ENCODE assay signal across 18 cellular contexts in genomic region chr1:85375422-85375934, GRCh38.
"Had no signal": no experiment of that assay in that cellular context is flagged by ENCODE, and none has a peak within 500 bp of the region (broad histone marks: within the 10 kb centered on the region; RNA-seq: fewer than 3 reads in every experiment).

No MANE protein-coding gene starts in this region.

- H3K4me1 Mint-ChIP-seq: naive thymus-derived CD4-positive, alpha-beta T cell had no signal

- H3K4me3 ChIP-seq: ascending aorta, hepatocyte, spleen, thoracic aorta, upper lobe of right lung had no signal

- ATAC-seq: activated CD8-positive, alpha-beta T cell treated with anti-CD3 and anti-CD28 coated beads for 36 hours; effector memory CD8-positive, alpha-beta T cell; naive thymus-derived CD4-positive, alpha-beta T cell; stimulated activated naive B cell treated with anti-CD40 and anti-IgM and Interleukin-4, amounts not matched to agents 10 μg/mL and 1 μg/mL and 100 μg/mL, for 72 hours; upper lobe of right lung had no signal

- H3K27ac Mint-ChIP-seq: activated CD8-positive, alpha-beta T cell treated with anti-CD3 and anti-CD28 coated beads for 36 hours; effector memory CD8-positive, alpha-beta T cell; naive thymus-derived CD4-positive, alpha-beta T cell; stimulated activated naive B cell treated with anti-CD40 and anti-IgM and Interleukin-4, amounts not matched to agents 10 μg/mL and 1 μg/mL and 100 μg/mL, for 72 hours had no signal

- H3K27me3 Mint-ChIP-seq: stimulated activated naive B cell treated with anti-CD40 and anti-IgM and Interleukin-4, amounts not matched to agents 10 μg/mL and 1 μg/mL and 100 μg/mL, for 72 hours had no signal

- H2AFZ ChIP-seq: hepatocyte had no signal

- H3K4me3 Mint-ChIP-seq: activated CD8-positive, alpha-beta T cell treated with anti-CD3 and anti-CD28 coated beads for 36 hours; effector memory CD8-positive, alpha-beta T cell; naive thymus-derived CD4-positive, alpha-beta T cell; stimulated activated naive B cell treated with anti-CD40 and anti-IgM and Interleukin-4, amounts not matched to agents 10 μg/mL and 1 μg/mL and 100 μg/mL, for 72 hours had no signal

- H3K36me3 Mint-ChIP-seq: naive thymus-derived CD4-positive, alpha-beta T cell had no signal

- H3K4me2 ChIP-seq: hepatocyte had no signal

- DNase-seq: activated CD4-positive, alpha-beta T cell treated with anti-CD3 and anti-CD28 coated beads for 48 hours; activated CD4-positive, CD25-positive, alpha-beta regulatory T cell; activated CD8-positive, alpha-beta T cell treated with anti-CD3 and anti-CD28 coated beads for 36 hours; activated effector memory CD4-positive, alpha-beta T cell treated with Interleukin-2 at 50 U/mL for 16 hours; activated naive CD4-positive, alpha-beta T cell treated with anti-CD3 and anti-CD28 coated beads, Interleukin-2, amount 50 U/mL, for 16 hours; activated T-cell treated with anti-CD3 and anti-CD28 coated beads, Interleukin-2, amount 50 U/mL, for 48 hours; effector memory CD8-positive, alpha-beta T cell; foreskin fibroblast; mesendoderm; naive thymus-derived CD4-positive, alpha-beta T cell; spleen; stimulated activated naive B cell treated with anti-CD40 and anti-IgM and Interleukin-4, amounts not matched to agents 10 μg/mL and 1 μg/mL and 100 μg/mL, for 72 hours; T-helper 1 cell; T-helper 9 cell; upper lobe of right lung had no signal

- H3K9me3 Mint-ChIP-seq: activated CD8-positive, alpha-beta T cell treated with anti-CD3 and anti-CD28 coated beads for 36 hours; effector memory CD8-positive, alpha-beta T cell; naive thymus-derived CD4-positive, alpha-beta T cell; stimulated activated naive B cell treated with anti-CD40 and anti-IgM and Interleukin-4, amounts not matched to agents 10 μg/mL and 1 μg/mL and 100 μg/mL, for 72 hours had no signal

- H3K9me3 ChIP-seq: ascending aorta, spleen, thoracic aorta, upper lobe of right lung had no signal

- H3K27me3 ChIP-seq: ascending aorta, hepatocyte, spleen, upper lobe of right lung had no signal

- H3K36me3 ChIP-seq: ascending aorta, spleen, thoracic aorta, upper lobe of right lung had no signal

- H3K27ac ChIP-seq: hepatocyte, spleen, upper lobe of right lung had no signal
